Comparison of ENCODE assay signal across 18 cellular contexts in genomic region chr9:136528716-136529341, GRCh38. TPM values are rescaled to one million over a fixed set of nuclear protein-coding genes. Genes with fewer than 3 reads are reported as not detected.
DNase-seq lines count a peak whose midpoint lies in the region; ATAC-seq and TF ChIP-seq lines count a peak whose summit lies in the region.
"Had no signal": no experiment of that assay in that cellular context is flagged by ENCODE, and none has a peak within 500 bp of the region (broad histone marks: within the 10 kb centered on the region; RNA-seq: fewer than 3 reads in every experiment).

No MANE protein-coding gene starts in this region.

- H3K9me3 ChIP-seq in NT2/D1 (ENCODE audit: insufficient read depth, low read length): peaks cover 11% of the 10 kb centered on the region; the same call in 1 of the 2 replicates
- H3K9me3 ChIP-seq: prostate gland had no signal

- peaks cover 33% of the 10 kb centered on the region for H3K4me1 ChIP-seq in NT2/D1 (ENCODE audit: insufficient read depth, insufficient read length)
- H3K4me1 ChIP-seq: prostate gland had no signal

- H3K4me3 ChIP-seq in NT2/D1 (ENCODE audit: insufficient read length, low read depth): no peak overlapping the region
- H3K4me3 ChIP-seq: GM23338, prostate gland, SK-N-MC had no signal

- H3K9me3 Mint-ChIP-seq in activated CD8-positive, alpha-beta T cell treated with anti-CD3 and anti-CD28 coated beads, Interleukin-2, amount 10 ng/mL, durations not matched to agents 7 days and 5 days (ENCODE audit: insufficient read depth): no peaks in the 10 kb centered on the region
- H3K9me3 Mint-ChIP-seq in activated CD8-positive, alpha-beta T cell treated with anti-CD3 and anti-CD28 coated beads for 36 hours: no peaks in the 10 kb centered on the region
- peaks cover 11% of the 10 kb centered on the region for H3K9me3 Mint-ChIP-seq in glutamatergic neuron (ENCODE audit: unreplicated experiment)
- no peaks in the 10 kb centered on the region for H3K9me3 Mint-ChIP-seq in stimulated activated effector memory CD8-positive, alpha-beta T cell treated with anti-CD3 and anti-CD28 coated beads, Interleukin-12 subunit alpha, Interleukin-12 subunit beta, amount 100 ng/mL, for 72 hours
- H3K9me3 Mint-ChIP-seq: activated T-helper 2 cell treated with anti-CD3 and anti-CD28 coated beads, Interferon-gamma antibody, Interleukin-2, Interleukin-4, amounts not matched to agents 10 μg/mL and 5 μg/mL and 100 μg/mL, durations not matched to agents 14 hours and 24 hours and 36 hours had no signal

- TF ChIP-seq CTCF in activated CD8-positive, alpha-beta T cell treated with anti-CD3 and anti-CD28 coated beads for 36 hours (IDR thresholded peaks at IDR 0.05): no peak
- TF ChIP-seq CTCF in glutamatergic neuron (IDR thresholded peaks at IDR 0.05; ENCODE audit: partially characterized antibody, unreplicated experiment): no peak

- no peak for ATAC-seq in activated CD8-positive, alpha-beta T cell treated with anti-CD3 and anti-CD28 coated beads, Interleukin-2, amount 10 ng/mL, durations not matched to agents 7 days and 5 days
- no peak for ATAC-seq in activated CD8-positive, alpha-beta T cell treated with anti-CD3 and anti-CD28 coated beads for 36 hours
- no peak for ATAC-seq in stimulated activated effector memory CD8-positive, alpha-beta T cell treated with anti-CD3 and anti-CD28 coated beads, Interleukin-12 subunit alpha, Interleukin-12 subunit beta, amount 100 ng/mL, for 72 hours
- no peak for ATAC-seq in GM21576 (IDR thresholded peaks at IDR 0.05; ENCODE audit: unreplicated experiment)

- POLR2A ChIA-PET in activated CD8-positive, alpha-beta T cell treated with anti-CD3 and anti-CD28 coated beads, Interleukin-2, amount 10 ng/mL, durations not matched to agents 7 days and 5 days (lab: Charles Lee): interaction anchor here (3.2 kb wide), 1 partner anchor 11 kb away, joined by 16 read pairs; no protein-coding TSS in a partner anchor
- POLR2A ChIA-PET in activated CD8-positive, alpha-beta T cell treated with anti-CD3 and anti-CD28 coated beads for 36 hours (lab: Charles Lee): interaction anchor here (0.6 to 2.6 kb wide), 2 partner anchors 11 to 60 kb away, joined by 3 to 16 read pairs; no protein-coding TSS in a partner anchor

- intact Hi-C loops in activated CD8-positive, alpha-beta T cell treated with anti-CD3 and anti-CD28 coated beads for 36 hours (cut with micrococcal nuclease): no loop called here

- CTCF ChIA-PET in activated CD8-positive, alpha-beta T cell treated with anti-CD3 and anti-CD28 coated beads, Interleukin-2, amount 10 ng/mL, durations not matched to agents 7 days and 5 days (lab: Charles Lee): interaction anchor here (1.3 to 1.4 kb wide), 3 partner anchors 9 to 100 kb away, joined by 3 to 8 read pairs (median 5); no protein-coding TSS in a partner anchor
- CTCF ChIA-PET in activated CD8-positive, alpha-beta T cell treated with anti-CD3 and anti-CD28 coated beads for 36 hours (lab: Charles Lee): interaction anchor here (1.7 to 3.5 kb wide), 2 partner anchors 23 to 44 kb away, joined by 4 to 10 read pairs; no protein-coding TSS in a partner anchor

- H3K27me3 ChIP-seq in NT2/D1 (ENCODE audit: insufficient read depth, insufficient read length): no peaks in the 10 kb centered on the region

- DNase-seq in activated CD8-positive, alpha-beta T cell treated with anti-CD3 and anti-CD28 coated beads, Interleukin-2, amount 10 ng/mL, durations not matched to agents 7 days and 5 days: no peak
- DNase-seq in activated CD8-positive, alpha-beta T cell treated with anti-CD3 and anti-CD28 coated beads for 36 hours: no peak
- DNase-seq in NT2/D1 (ENCODE audit: low read depth, low spot score) (no peak), glutamatergic neuron (no peak), KBM-7 (no peak), NCI-H510A treated with DMSO at 0.1 percent for 48 hours (lab: John Stamatoyannopoulos, UW) (no peak)
- DNase-seq in stimulated activated effector memory CD8-positive, alpha-beta T cell treated with anti-CD3 and anti-CD28 coated beads, Interleukin-12 subunit alpha, Interleukin-12 subunit beta, amount 100 ng/mL, for 72 hours (ENCODE audit: low spot score in 2 of 2): no peak
- DNase-seq: activated CD4-positive, alpha-beta T cell treated with anti-CD3 and anti-CD28 coated beads, Interleukin-2, amount 50 U/mL, for 48 hours; aorta; EL; hippocampal formation; NCI-H1694; stimulated activated CD4-positive, alpha-beta T cell treated with anti-CD3 and anti-CD28 coated beads, Interleukin-15, amount 100 ng/mL, for 24 hours had no signal

- peak overlapping the region; percentile 21 for H3K9ac ChIP-seq in NT2/D1 (ENCODE audit: insufficient read length, low read depth)

- H3K36me3 Mint-ChIP-seq in activated CD8-positive, alpha-beta T cell treated with anti-CD3 and anti-CD28 coated beads, Interleukin-2, amount 10 ng/mL, durations not matched to agents 7 days and 5 days (ENCODE audit: low read depth): peaks cover 13% of the 10 kb centered on the region
- peaks cover 4% of the 10 kb centered on the region for H3K36me3 Mint-ChIP-seq in activated CD8-positive, alpha-beta T cell treated with anti-CD3 and anti-CD28 coated beads for 36 hours (ENCODE audit: low read depth)
- H3K36me3 Mint-ChIP-seq in glutamatergic neuron (ENCODE audit: unreplicated experiment): no peaks in the 10 kb centered on the region
- H3K36me3 Mint-ChIP-seq in stimulated activated effector memory CD8-positive, alpha-beta T cell treated with anti-CD3 and anti-CD28 coated beads, Interleukin-12 subunit alpha, Interleukin-12 subunit beta, amount 100 ng/mL, for 72 hours: peaks cover 41% of the 10 kb centered on the region

- peaks cover 51% of the 10 kb centered on the region for H3K4me1 Mint-ChIP-seq in activated CD8-positive, alpha-beta T cell treated with anti-CD3 and anti-CD28 coated beads, Interleukin-2, amount 10 ng/mL, durations not matched to agents 7 days and 5 days (ENCODE audit: low read depth)
- peaks cover 31% of the 10 kb centered on the region for H3K4me1 Mint-ChIP-seq in activated CD8-positive, alpha-beta T cell treated with anti-CD3 and anti-CD28 coated beads for 36 hours (ENCODE audit: low read depth)
- H3K4me1 Mint-ChIP-seq in glutamatergic neuron (ENCODE audit: low read depth, unreplicated experiment): peaks cover 18% of the 10 kb centered on the region
- peaks cover 51% of the 10 kb centered on the region for H3K4me1 Mint-ChIP-seq in stimulated activated effector memory CD8-positive, alpha-beta T cell treated with anti-CD3 and anti-CD28 coated beads, Interleukin-12 subunit alpha, Interleukin-12 subunit beta, amount 100 ng/mL, for 72 hours

- in situ Hi-C loops in KBM-7 (cut with MboI; ENCODE audit: low pct_unique_long_range_greater_than_20kb, low sequenced_read_pairs): no loop called here

- peaks cover 47% of the 10 kb centered on the region for H3K36me3 ChIP-seq in NT2/D1 (ENCODE audit: insufficient read depth, insufficient read length, low read length)
- H3K36me3 ChIP-seq: prostate gland had no signal

- no peak overlapping the region for H3K4me3 Mint-ChIP-seq in activated CD8-positive, alpha-beta T cell treated with anti-CD3 and anti-CD28 coated beads, Interleukin-2, amount 10 ng/mL, durations not matched to agents 7 days and 5 days
- no peak overlapping the region for H3K4me3 Mint-ChIP-seq in activated CD8-positive, alpha-beta T cell treated with anti-CD3 and anti-CD28 coated beads for 36 hours
- no peak overlapping the region for H3K4me3 Mint-ChIP-seq in glutamatergic neuron (ENCODE audit: unreplicated experiment)
- H3K4me3 Mint-ChIP-seq in stimulated activated effector memory CD8-positive, alpha-beta T cell treated with anti-CD3 and anti-CD28 coated beads, Interleukin-12 subunit alpha, Interleukin-12 subunit beta, amount 100 ng/mL, for 72 hours: no peak overlapping the region
- H3K4me3 Mint-ChIP-seq: GM23338 had no signal

- peak overlapping the region; percentile 46 for H3K27ac Mint-ChIP-seq in activated CD8-positive, alpha-beta T cell treated with anti-CD3 and anti-CD28 coated beads, Interleukin-2, amount 10 ng/mL, durations not matched to agents 7 days and 5 days
- H3K27ac Mint-ChIP-seq in activated CD8-positive, alpha-beta T cell treated with anti-CD3 and anti-CD28 coated beads for 36 hours: no peak overlapping the region
- H3K27ac Mint-ChIP-seq in glutamatergic neuron (ENCODE audit: unreplicated experiment): peak overlapping the region; percentile 17
- H3K27ac Mint-ChIP-seq in stimulated activated effector memory CD8-positive, alpha-beta T cell treated with anti-CD3 and anti-CD28 coated beads, Interleukin-12 subunit alpha, Interleukin-12 subunit beta, amount 100 ng/mL, for 72 hours: peak overlapping the region; percentile 29
- H3K27ac Mint-ChIP-seq: activated T-helper 2 cell treated with anti-CD3 and anti-CD28 coated beads, Interferon-gamma antibody, Interleukin-2, Interleukin-4, amounts not matched to agents 10 μg/mL and 5 μg/mL and 100 μg/mL, durations not matched to agents 14 hours and 24 hours and 36 hours; GM23338 had no signal

- no peaks in the 10 kb centered on the region for H3K27me3 Mint-ChIP-seq in activated CD8-positive, alpha-beta T cell treated with anti-CD3 and anti-CD28 coated beads, Interleukin-2, amount 10 ng/mL, durations not matched to agents 7 days and 5 days (ENCODE audit: low read depth)
- no peaks in the 10 kb centered on the region for H3K27me3 Mint-ChIP-seq in activated CD8-positive, alpha-beta T cell treated with anti-CD3 and anti-CD28 coated beads for 36 hours
- peaks cover 18% of the 10 kb centered on the region for H3K27me3 Mint-ChIP-seq in glutamatergic neuron (ENCODE audit: unreplicated experiment)

RNA-seq across cellular contexts. Expression of gene NOTCH1, which starts 17.0 kb away (rescaled TPM):
- total RNA-seq in activated CD8-positive, alpha-beta T cell treated with anti-CD3 and anti-CD28 coated beads, Interleukin-2, amount 10 ng/mL, durations not matched to agents 7 days and 5 days: 10 to 100 TPM; 86.6 to 94.1 TPM
- 10 to 100 TPM; 45.7 to 47.6 TPM for total RNA-seq in activated CD8-positive, alpha-beta T cell treated with anti-CD3 and anti-CD28 coated beads for 36 hours
- 64.2 TPM for total RNA-seq in glutamatergic neuron (ENCODE audit: unreplicated experiment)

RNA-seq across cellular contexts. Expression of gene SEC16A, which starts 46.0 kb away (rescaled TPM):
- 10 to 100 TPM; 86.8 to 89.2 TPM for total RNA-seq in activated CD8-positive, alpha-beta T cell treated with anti-CD3 and anti-CD28 coated beads, Interleukin-2, amount 10 ng/mL, durations not matched to agents 7 days and 5 days
- 10 to 100 TPM; 67.9 to 69.8 TPM for total RNA-seq in activated CD8-positive, alpha-beta T cell treated with anti-CD3 and anti-CD28 coated beads for 36 hours
- 74.3 TPM for total RNA-seq in glutamatergic neuron (ENCODE audit: unreplicated experiment)
